Comparison of ENCODE assay signal across 13 cellular contexts in genomic region chr5:65855758-65856157, GRCh38.
"Had no signal": no experiment of that assay in that cellular context is flagged by ENCODE, and none has a peak within 500 bp of the region (broad histone marks: within the 10 kb centered on the region; RNA-seq: fewer than 3 reads in every experiment).

No MANE protein-coding gene starts in this region.

- ATAC-seq: stimulated activated naive CD8-positive, alpha-beta T cell treated with anti-CD3 and anti-CD28 coated beads, Interleukin-15, amount 100 ng/mL, for 72 hours; WTC11 had no signal

- H3K4me2 ChIP-seq: hepatocyte had no signal

- H3K27me3 ChIP-seq: ascending aorta, cardiac muscle cell, hepatocyte, ovary, sigmoid colon, testis had no signal

- H3K36me3 ChIP-seq: ascending aorta, cardiac muscle cell, colonic mucosa, ovary, sigmoid colon had no signal

- DNase-seq: activated CD4-positive, alpha-beta T cell treated with anti-CD3 and anti-CD28 coated beads for 48 hours; activated naive CD4-positive, alpha-beta T cell; colonic mucosa; effector CD4-positive, alpha-beta T cell; ovary; sigmoid colon; stimulated activated CD4-positive, alpha-beta T cell treated with anti-CD3 and anti-CD28 coated beads, Interleukin-4, amount 100 ng/mL, for 24 hours; stimulated activated naive CD8-positive, alpha-beta T cell treated with anti-CD3 and anti-CD28 coated beads, Interleukin-15, amount 100 ng/mL, for 72 hours; testis had no signal

- H2AFZ ChIP-seq: hepatocyte had no signal

- H3K4me3 ChIP-seq: ascending aorta, cardiac muscle cell, colonic mucosa, hepatocyte, ovary, sigmoid colon, testis had no signal

- H3K9me3 ChIP-seq: ascending aorta, colonic mucosa, ovary, sigmoid colon, testis had no signal

- H3K4me1 ChIP-seq: ascending aorta, colonic mucosa, sigmoid colon, testis had no signal

- H3K27ac ChIP-seq: ascending aorta, cardiac muscle cell, colonic mucosa, hepatocyte, ovary, sigmoid colon, testis had no signal

- H3K79me2 ChIP-seq: hepatocyte had no signal
